In the genomic region with DNA sequence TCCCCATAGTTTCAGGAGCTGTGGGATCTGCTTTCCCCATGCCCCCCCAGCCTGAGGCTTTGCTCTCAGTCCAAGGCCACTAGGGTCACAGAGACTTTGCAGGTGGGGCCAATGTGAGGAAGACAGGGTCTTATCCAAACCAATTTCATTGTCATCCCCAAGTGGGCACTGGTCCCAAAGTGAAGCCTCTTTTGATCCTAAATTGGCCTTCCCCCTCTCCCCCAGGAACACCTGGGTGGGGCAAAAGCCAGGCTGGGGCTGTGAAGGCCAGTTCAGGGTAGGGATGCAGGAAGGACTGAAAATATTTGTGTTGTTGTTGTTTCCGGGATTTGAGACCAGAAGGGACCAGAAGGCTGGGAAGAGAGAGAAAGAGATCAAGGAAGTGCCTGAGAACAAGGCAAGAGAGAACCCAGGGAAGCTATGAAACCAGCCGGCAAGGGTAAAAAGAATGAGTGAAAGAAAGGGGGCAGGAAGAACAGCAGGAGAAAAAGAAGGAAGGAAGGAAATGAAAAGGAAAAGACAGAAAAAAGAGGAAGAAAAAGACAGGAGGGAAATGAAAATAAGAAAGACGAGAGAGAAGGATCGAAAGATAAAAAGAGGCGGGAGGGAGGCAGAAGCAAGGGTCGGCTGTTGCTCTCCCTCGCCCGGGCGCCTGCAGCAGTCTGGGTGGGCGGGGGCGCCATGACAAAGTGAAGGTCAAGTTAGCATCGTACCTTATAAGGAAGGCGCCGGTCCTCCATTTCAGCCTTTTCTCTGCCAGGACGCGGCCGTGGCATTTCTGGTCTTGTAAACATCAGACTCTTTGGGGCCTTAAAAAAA, we compare ENCODE assay signal across 13 cellular contexts. TPM values are rescaled to one million over a fixed set of nuclear protein-coding genes. Genes with fewer than 3 reads are reported as not detected.
DNase-seq lines count a peak whose midpoint lies in the region; ATAC-seq, FAIRE-seq and TF ChIP-seq lines count a peak whose summit lies in the region.
"Had no signal": no experiment of that assay in that cellular context is flagged by ENCODE, and none has a peak within 500 bp of the region (broad histone marks: within the 10 kb centered on the region; RNA-seq: fewer than 3 reads in every experiment).

No MANE protein-coding gene starts in this region.

- H3K4me3 ChIP-seq in BE2C (ENCODE audit: low read depth, low read length) (peak overlapping the region; percentile 77), H7 (ENCODE audit: insufficient read depth, low read depth, low read length) (peak overlapping the region; percentile 12; the same call in 1 of the 2 replicates), K562 (no peak overlapping the region), ovary (peak overlapping the region; percentile 21), esophagus squamous epithelium (peak overlapping the region in 1 of 4 donors; percentile 26), kidney (ENCODE audit: low read length in 2 of 2) (no peak overlapping the region)

- H3K9me3 ChIP-seq in BE2C = no peaks in the 10 kb centered on the region
- no peaks in the 10 kb centered on the region for H3K9me3 ChIP-seq in K562 (replicated peaks; ENCODE audit: control insufficient read depth, insufficient read depth, low read depth, low read length)
- no peaks in the 10 kb centered on the region for H3K9me3 ChIP-seq in ovary
- no peaks in the 10 kb centered on the region for H3K9me3 ChIP-seq in esophagus squamous epithelium
- no peaks in the 10 kb centered on the region for H3K9me3 ChIP-seq in kidney (ENCODE audit: control insufficient read depth in 1 of 2, low read length in 2 of 2)
- H3K9me3 ChIP-seq: left ventricle myocardium inferior had no signal

- no peak overlapping the region for H3K27ac ChIP-seq in K562 (ENCODE audit: extremely low read depth, low read depth, low read length)
- no peak overlapping the region for H3K27ac ChIP-seq in ovary
- H3K27ac ChIP-seq in esophagus squamous epithelium = no peak overlapping the region
- H3K27ac ChIP-seq in kidney (ENCODE audit: low read depth in 2 of 2, low read length in 2 of 2) = no peak overlapping the region
- H3K27ac ChIP-seq: left ventricle myocardium inferior had no signal

- H3K36me3 ChIP-seq in BE2C (no peaks in the 10 kb centered on the region), H7 (replicated peaks; ENCODE audit: control insufficient read depth, insufficient read depth, low read length) (no peaks in the 10 kb centered on the region), K562 (ENCODE audit: control insufficient read depth, insufficient read depth, low read length) (no peaks in the 10 kb centered on the region), ovary (no peaks in the 10 kb centered on the region), esophagus squamous epithelium (no peaks in the 10 kb centered on the region), kidney (ENCODE audit: control insufficient read depth in 1 of 2, insufficient read depth in 2 of 2, low read length in 2 of 2) (no peaks in the 10 kb centered on the region)
- H3K36me3 ChIP-seq: left ventricle myocardium inferior had no signal

- H3K9me1 ChIP-seq in K562 (ENCODE audit: control insufficient read depth, insufficient read depth, low read length) = no peaks in the 10 kb centered on the region

- H4K20me1 ChIP-seq in K562 (replicated peaks; ENCODE audit: control insufficient read depth, insufficient read depth, low read length) = no peaks in the 10 kb centered on the region; the same call in 1 of the 2 replicates

- peak; percentile 68 for DNase-seq in BE2C
- peak; percentile 85 for DNase-seq in H7
- DNase-seq in K562 (ENCODE audit: extremely low read depth in 1 of 4, low spot score in 3 of 4) = no peak
- peak in 1 of 5 donors; percentile 19 for DNase-seq in ovary
- DNase-seq in esophagus squamous epithelium (lab: John Stamatoyannopoulos, UW) = no peak
- DNase-seq in NCI-H748 treated with DMSO at 0.1 percent for 48 hours (lab: John Stamatoyannopoulos, UW) = no peak
- DNase-seq in kidney = no peak
- DNase-seq: left ventricle myocardium inferior, NCI-H226, SW 1271 had no signal

- POLR2A ChIA-PET in K562 (lab: Yijun Ruan, JAX) = interaction anchor here (0.6 to 1.6 kb wide), 5 partner anchors 11 to 1068 kb away, joined by 3 read pairs; no protein-coding TSS in a partner anchor

- no TSS peak for BruUV-seq in K562 (replicated peaks; lab: Mats Ljungman, UMichigan)

- no peaks in the 10 kb centered on the region for H3K79me2 ChIP-seq in K562 (ENCODE audit: control insufficient read depth, insufficient read depth, low read length)

- no peak overlapping the region for H2AFZ ChIP-seq in K562 (ENCODE audit: low read depth, low read length)

- TF ChIP-seq CTCF in BE2C (IDR thresholded peaks at IDR 0.05; ENCODE audit: low read depth, low read length) (no peak), K562 (IDR thresholded peaks at IDR 0.05 in 2 of 3, conservative IDR thresholded peaks at IDR 0.05 in 1 of 3; ENCODE audit: insufficient read depth in 2 of 3, low read depth in 1 of 3, low read length in 3 of 3) (no peak), ovary (IDR thresholded peaks at IDR 0.05) (no peak), esophagus squamous epithelium (IDR thresholded peaks at IDR 0.05) (no peak), kidney (IDR thresholded peaks at IDR 0.05; ENCODE audit: borderline replicate concordance, extremely low read depth, insufficient read depth) (no peak)

- H3K4me2 ChIP-seq in K562 (ENCODE audit: insufficient read depth, low read length) = no peak overlapping the region

- FAIRE-seq in K562 (lab: Jason Lieb, UNC) (no peak), kidney (lab: Jason Lieb, UNC) (no peak)

- intact Hi-C loops in K562 (cut with micrococcal nuclease) (no loop called here), ovary (cut with DNase I) (no loop called here), esophagus squamous epithelium (cut with DNase I) (no loop called here), kidney (cut with DNase I) (no loop called here)

- ATAC-seq in K562 = 0 out of 3 replicates have a peak, but pooled peaks have one; percentile 29
- ATAC-seq in GM19324 (IDR thresholded peaks at IDR 0.05; ENCODE audit: low FRiP score, unreplicated experiment) = no peak

- H3K4me1 ChIP-seq in BE2C = peaks cover 33% of the 10 kb centered on the region
- H3K4me1 ChIP-seq in K562 (replicated peaks in 1 of 2; ENCODE audit: control insufficient read depth in 2 of 2, insufficient read depth in 2 of 2, low read length in 2 of 2) = peaks cover 0 to 23% of the 10 kb centered on the region in 2 experiments; a peak in 4 of 5 replicates
- H3K4me1 ChIP-seq in ovary (ENCODE audit: insufficient read depth) = peaks cover 2% of the 10 kb centered on the region
- peaks cover 0 to 42% (median 15%) of the 10 kb centered on the region in 3 donors for H3K4me1 ChIP-seq in esophagus squamous epithelium
- no peaks in the 10 kb centered on the region for H3K4me1 ChIP-seq in kidney (ENCODE audit: control insufficient read depth in 1 of 2, insufficient read depth in 1 of 2, low read depth in 1 of 2, low read length in 2 of 2)

- no peak for TF ChIP-seq POLR2A in K562 (conservative IDR thresholded peaks at IDR 0.05)
- no peak for TF ChIP-seq POLR2A in ovary (IDR thresholded peaks at IDR 0.05)
- TF ChIP-seq POLR2A in esophagus squamous epithelium (IDR thresholded peaks at IDR 0.05) = no peak

- in situ Hi-C loops in K562 (cut with MboI) = no loop called here

- H3K27me3 ChIP-seq in BE2C (peaks cover 47% of the 10 kb centered on the region), H7 (ENCODE audit: control insufficient read depth, insufficient read depth, low read length) (peaks cover 100% of the 10 kb centered on the region), K562 (ENCODE audit: control insufficient read depth in 2 of 2, insufficient read depth in 2 of 2, low read length in 2 of 2) (peaks cover 78 to 82% of the 10 kb centered on the region in 2 experiments), ovary (peaks cover 12% of the 10 kb centered on the region), esophagus squamous epithelium (peaks cover 39 to 100% (median 88%) of the 10 kb centered on the region in 4 donors)

- CTCF ChIA-PET in K562 (lab: Yijun Ruan, JAX; ENCODE audit: low intra/inter-chr PET ratio) = no interaction called here

- no peak for TF ChIP-seq EP300 in K562 (IDR thresholded peaks at IDR 0.05; ENCODE audit: low read length)
- TF ChIP-seq EP300 in ovary (IDR thresholded peaks at IDR 0.05) = no peak

- no peak for TF ChIP-seq RAD21 in K562 (CRISPR knock-in tag; conservative IDR thresholded peaks at IDR 0.05 in 1 of 2, IDR thresholded peaks at IDR 0.05 in 1 of 2)

- H3K9ac ChIP-seq in K562 (ENCODE audit: insufficient read depth in 1 of 2, low read depth in 2 of 2, low read length in 2 of 2) (no peak overlapping the region), kidney (ENCODE audit: low read length in 2 of 2) (no peak overlapping the region)

- 7% methylated on average over 16 of the region's 17 CpGs for WGBS in K562 (ENCODE audit: insufficient coverage, low coverage, missing lambda C conversion rate)
- WGBS in ovary, 3 donors = 3 to 6% (median 4%) methylated on average over 17 of the region's 17 CpGs
- 6% methylated on average over 17 of the region's 17 CpGs for WGBS in esophagus squamous epithelium, 2 donors

RNA-seq across cellular contexts. Expression of gene HOXC11, which starts 7.5 kb away (rescaled TPM):
- 0.85 TPM for polyA plus RNA-seq in BE2C (2012; ENCODE audit: insufficient read depth, insufficient read length, low read depth)
- not detected in 2 replicates for total RNA-seq in H7 (2014; rRNA removed; shearing (Covaris generic))
- total RNA-seq in K562 (2011; cell fraction: chromatin; rRNA removed; ENCODE audit: low replicate concordance) = not detected in 2 replicates
- total RNA-seq in K562 (2011; cell fraction: nucleolus; rRNA removed) = not detected in 2 replicates
- total RNA-seq in K562 (2011; cell fraction: nucleoplasm; rRNA removed) = not detected in 2 replicates
- total RNA-seq in K562 (2014; rRNA removed) (not detected in 2 replicates), K562 (2014; rRNA removed; fragmentation: Illumina TruSeq; extraction: Trizol) (not detected in 2 replicates), K562 (2015; rRNA removed; fragmentation: Illumina TruSeq; extraction: Trizol) (not detected in 2 replicates), K562 (2021) (not detected in 2 replicates), ovary (1 to 10 TPM in 1 of 7 donors, not detected in 6; 1.1 TPM), esophagus squamous epithelium (not detected), kidney (1.4 TPM)
- polyA plus RNA-seq in K562 (2011; rRNA removed) (0.04 TPM in 1 of 2 replicates, not detected in the other), K562 (2014; fragmentation: Illumina TruSeq; extraction: Trizol) (not detected in 2 replicates), K562 (2014; fragmentation: Nextera tagmentation; extraction: Ambion mirVana) (not detected), K562 (2014; rRNA removed) (not detected in 2 replicates), ovary (under 1 TPM in 1 of 2 donors, not detected in 1; 0.12 TPM), kidney (ENCODE audit: insufficient read depth, low read depth, low replicate concordance) (0.75 TPM)
- 0.13 TPM in 1 of 2 replicates, not detected in the other for polyA plus RNA-seq in K562 (2011; cell fraction: cytosol; rRNA removed)
- 0.17 and 0.25 TPM in 2 replicates for polyA plus RNA-seq in K562 (2011; cell fraction: nucleus; rRNA removed)
- polyA plus RNA-seq in K562 (2012) = 0.03 and 0.07 TPM in 2 replicates
- not detected in 2 replicates for polyA minus RNA-seq in K562 (2011; rRNA and poly(A)+ RNA removed)
- polyA minus RNA-seq in K562 (2011; cell fraction: cytosol; rRNA and poly(A)+ RNA removed) = not detected in 2 replicates
- 0.11 TPM in 1 of 2 replicates, not detected in the other for polyA minus RNA-seq in K562 (2011; cell fraction: nucleus; rRNA and poly(A)+ RNA removed)
- total RNA-seq: cerebellum, left ventricle myocardium inferior had no signal

RNA-seq across cellular contexts. Expression of gene HOTAIR, which starts 9.3 kb away (rescaled TPM):
- 2.2 TPM for polyA plus RNA-seq in BE2C (2012; ENCODE audit: insufficient read depth, insufficient read length, low read depth)
- not detected in 2 replicates for total RNA-seq in H7 (2014; rRNA removed; shearing (Covaris generic))
- total RNA-seq in K562 (2011; cell fraction: chromatin; rRNA removed; ENCODE audit: low replicate concordance) = not detected in 2 replicates
- not detected in 2 replicates for total RNA-seq in K562 (2011; cell fraction: nucleolus; rRNA removed)
- not detected in 2 replicates for total RNA-seq in K562 (2011; cell fraction: nucleoplasm; rRNA removed)
- not detected in 2 replicates for total RNA-seq in K562 (2014; rRNA removed)
- not detected in 2 replicates for total RNA-seq in K562 (2014; rRNA removed; fragmentation: Illumina TruSeq; extraction: Trizol)
- total RNA-seq in K562 (2015; rRNA removed; fragmentation: Illumina TruSeq; extraction: Trizol) = not detected in 2 replicates
- total RNA-seq in K562 (2021) = not detected in 2 replicates
- polyA plus RNA-seq in K562 (2011; rRNA removed) = 0.03 and 0.04 TPM in 2 replicates
- polyA plus RNA-seq in K562 (2011; cell fraction: cytosol; rRNA removed) = 0.03 TPM in 1 of 2 replicates, not detected in the other
- 0.13 TPM in 2 replicates for polyA plus RNA-seq in K562 (2011; cell fraction: nucleus; rRNA removed)
- not detected in 2 replicates for polyA plus RNA-seq in K562 (2012)
- polyA plus RNA-seq in K562 (2014; fragmentation: Illumina TruSeq; extraction: Trizol) = not detected in 2 replicates
- polyA plus RNA-seq in K562 (2014; fragmentation: Nextera tagmentation; extraction: Ambion mirVana) = not detected
- 0.15 TPM in 1 of 2 replicates, not detected in the other for polyA plus RNA-seq in K562 (2014; rRNA removed)
- polyA minus RNA-seq in K562 (2011; rRNA and poly(A)+ RNA removed) = not detected in 2 replicates
- polyA minus RNA-seq in K562 (2011; cell fraction: cytosol; rRNA and poly(A)+ RNA removed) = not detected in 2 replicates
- not detected in 2 replicates for polyA minus RNA-seq in K562 (2011; cell fraction: nucleus; rRNA and poly(A)+ RNA removed)
- under 1 TPM in 2 of 7 donors, not detected in 5; 0.24 to 0.32 TPM for total RNA-seq in ovary
- 1 to 10 TPM in 1 of 2 donors, under 1 TPM in 1; 0.02 to 1.2 TPM for polyA plus RNA-seq in ovary
- total RNA-seq in esophagus squamous epithelium = not detected
- 0.76 TPM for total RNA-seq in kidney
- 0.52 TPM for polyA plus RNA-seq in kidney (ENCODE audit: insufficient read depth, low read depth, low replicate concordance)
- total RNA-seq: cerebellum, left ventricle myocardium inferior had no signal

RNA-seq across cellular contexts. Expression of gene HOXC12, which starts 10.8 kb away (rescaled TPM):
- not detected for polyA plus RNA-seq in BE2C (2012; ENCODE audit: insufficient read depth, insufficient read length, low read depth)
- total RNA-seq in H7 (2014; rRNA removed; shearing (Covaris generic)) = not detected in 2 replicates
- 0.16 TPM in 1 of 2 replicates, not detected in the other for total RNA-seq in K562 (2011; cell fraction: chromatin; rRNA removed; ENCODE audit: low replicate concordance)
- 0.17 and 0.26 TPM in 2 replicates for total RNA-seq in K562 (2011; cell fraction: nucleolus; rRNA removed)
- total RNA-seq in K562 (2011; cell fraction: nucleoplasm; rRNA removed) = 0.22 and 0.23 TPM in 2 replicates
- 0.14 and 0.24 TPM in 2 replicates for total RNA-seq in K562 (2014; rRNA removed)
- 0.07 and 0.13 TPM in 2 replicates for total RNA-seq in K562 (2014; rRNA removed; fragmentation: Illumina TruSeq; extraction: Trizol)
- 0.11 TPM in 2 replicates for total RNA-seq in K562 (2015; rRNA removed; fragmentation: Illumina TruSeq; extraction: Trizol)
- total RNA-seq in K562 (2021) = 0.11 and 0.27 TPM in 2 replicates
- 0.04 and 0.07 TPM in 2 replicates for polyA plus RNA-seq in K562 (2011; rRNA removed)
- polyA plus RNA-seq in K562 (2011; cell fraction: cytosol; rRNA removed) = 0.12 and 0.15 TPM in 2 replicates
- polyA plus RNA-seq in K562 (2011; cell fraction: nucleus; rRNA removed) = 0.33 and 0.35 TPM in 2 replicates
- polyA plus RNA-seq in K562 (2012) = 0.12 and 0.83 TPM in 2 replicates
- polyA plus RNA-seq in K562 (2014; fragmentation: Illumina TruSeq; extraction: Trizol) = 0.28 and 0.36 TPM in 2 replicates
- polyA plus RNA-seq in K562 (2014; fragmentation: Nextera tagmentation; extraction: Ambion mirVana) = under 1 TPM in 1 of 2 experiments, not detected in 1; 0.08 TPM
- 0.05 and 0.19 TPM in 2 replicates for polyA plus RNA-seq in K562 (2014; rRNA removed)
- polyA minus RNA-seq in K562 (2011; rRNA and poly(A)+ RNA removed) = 0.07 TPM in 1 of 2 replicates, not detected in the other
- not detected in 2 replicates for polyA minus RNA-seq in K562 (2011; cell fraction: cytosol; rRNA and poly(A)+ RNA removed)
- 0.22 TPM in 1 of 2 replicates, not detected in the other for polyA minus RNA-seq in K562 (2011; cell fraction: nucleus; rRNA and poly(A)+ RNA removed)
- total RNA-seq in ovary = not detected
- polyA plus RNA-seq in ovary = not detected
- not detected for total RNA-seq in esophagus squamous epithelium
- not detected for total RNA-seq in kidney
- not detected for polyA plus RNA-seq in kidney (ENCODE audit: insufficient read depth, low read depth, low replicate concordance)
- total RNA-seq: cerebellum, left ventricle myocardium inferior, renal cortical epithelial cell had no signal

RNA-seq across cellular contexts. Expression of gene HOXC10, which starts 19.5 kb away (rescaled TPM):
- polyA plus RNA-seq in BE2C (2012; ENCODE audit: insufficient read depth, insufficient read length, low read depth) = 49.3 TPM
- total RNA-seq in H7 (2014; rRNA removed; shearing (Covaris generic)) = not detected in 2 replicates
- total RNA-seq in K562 (2011; cell fraction: chromatin; rRNA removed; ENCODE audit: low replicate concordance) = 0.25 TPM in 1 of 2 replicates, not detected in the other
- 0.53 TPM in 1 of 2 replicates, not detected in the other for total RNA-seq in K562 (2011; cell fraction: nucleolus; rRNA removed)
- 0.46 TPM in 1 of 2 replicates, not detected in the other for total RNA-seq in K562 (2011; cell fraction: nucleoplasm; rRNA removed)
- 0.08 and 0.14 TPM in 2 replicates for total RNA-seq in K562 (2014; rRNA removed)
- not detected in 2 replicates for total RNA-seq in K562 (2014; rRNA removed; fragmentation: Illumina TruSeq; extraction: Trizol)
- total RNA-seq in K562 (2015; rRNA removed; fragmentation: Illumina TruSeq; extraction: Trizol) = 0.23 TPM in 1 of 2 replicates, not detected in the other
- total RNA-seq in K562 (2021) = 0.35 and 0.69 TPM in 2 replicates
- 0.08 and 0.13 TPM in 2 replicates for polyA plus RNA-seq in K562 (2011; rRNA removed)
- 0.15 and 0.33 TPM in 2 replicates for polyA plus RNA-seq in K562 (2011; cell fraction: cytosol; rRNA removed)
- 0.21 TPM in 1 of 2 replicates, not detected in the other for polyA plus RNA-seq in K562 (2011; cell fraction: nucleus; rRNA removed)
- 0.64 and 0.75 TPM in 2 replicates for polyA plus RNA-seq in K562 (2012)
- polyA plus RNA-seq in K562 (2014; fragmentation: Illumina TruSeq; extraction: Trizol) = 0.37 and 0.77 TPM in 2 replicates
- polyA plus RNA-seq in K562 (2014; fragmentation: Nextera tagmentation; extraction: Ambion mirVana) = under 1 TPM; 0.25 to 0.42 TPM
- 0.63 and 0.73 TPM in 2 replicates for polyA plus RNA-seq in K562 (2014; rRNA removed)
- polyA minus RNA-seq in K562 (2011; rRNA and poly(A)+ RNA removed) = 0.24 TPM in 1 of 2 replicates, not detected in the other
- 0.64 and 1.6 TPM in 2 replicates for polyA minus RNA-seq in K562 (2011; cell fraction: cytosol; rRNA and poly(A)+ RNA removed)
- 0.67 TPM in 2 replicates for polyA minus RNA-seq in K562 (2011; cell fraction: nucleus; rRNA and poly(A)+ RNA removed)
- 1 to 10 TPM in 2 of 7 donors, under 1 TPM in 3, not detected in 2; 0.15 to 5.0 (median 0.23) TPM for total RNA-seq in ovary
- 10 to 100 TPM in 1 of 2 donors, 1 to 10 TPM in 1; 2.0 to 15.4 TPM for polyA plus RNA-seq in ovary
- 1 to 10 TPM in 1 of 4 donors, under 1 TPM in 1, not detected in 2; 0.31 to 1.3 TPM for total RNA-seq in esophagus squamous epithelium
- 50.7 TPM for total RNA-seq in kidney
- polyA plus RNA-seq in kidney (ENCODE audit: insufficient read depth, low read depth, low replicate concordance) = 49.7 TPM
- total RNA-seq: cerebellum, left ventricle myocardium inferior had no signal

RNA-seq across cellular contexts. Expression of gene HOXC13, which starts 26.8 kb away (rescaled TPM):
- 0.60 TPM for polyA plus RNA-seq in BE2C (2012; ENCODE audit: insufficient read depth, insufficient read length, low read depth)
- total RNA-seq in H7 (2014; rRNA removed; shearing (Covaris generic)) = not detected in 2 replicates
- total RNA-seq in K562 (2011; cell fraction: chromatin; rRNA removed; ENCODE audit: low replicate concordance) = not detected in 2 replicates
- not detected in 2 replicates for total RNA-seq in K562 (2011; cell fraction: nucleolus; rRNA removed)
- total RNA-seq in K562 (2011; cell fraction: nucleoplasm; rRNA removed) = not detected in 2 replicates
- total RNA-seq in K562 (2014; rRNA removed) = 0.41 TPM in 1 of 2 replicates, not detected in the other
- total RNA-seq in K562 (2014; rRNA removed; fragmentation: Illumina TruSeq; extraction: Trizol) = 0.04 and 0.10 TPM in 2 replicates
- total RNA-seq in K562 (2015; rRNA removed; fragmentation: Illumina TruSeq; extraction: Trizol) = 0.11 and 0.18 TPM in 2 replicates
- total RNA-seq in K562 (2021) = 0.11 and 0.29 TPM in 2 replicates
- polyA plus RNA-seq in K562 (2011; rRNA removed) = 0.12 and 0.20 TPM in 2 replicates
- polyA plus RNA-seq in K562 (2011; cell fraction: cytosol; rRNA removed) = 0.19 and 0.22 TPM in 2 replicates
- 0.11 and 0.17 TPM in 2 replicates for polyA plus RNA-seq in K562 (2011; cell fraction: nucleus; rRNA removed)
- polyA plus RNA-seq in K562 (2012) = 0.18 and 0.36 TPM in 2 replicates
- 0.15 and 0.22 TPM in 2 replicates for polyA plus RNA-seq in K562 (2014; fragmentation: Illumina TruSeq; extraction: Trizol)
- under 1 TPM in 1 of 2 experiments, not detected in 1; 0.03 TPM for polyA plus RNA-seq in K562 (2014; fragmentation: Nextera tagmentation; extraction: Ambion mirVana)
- polyA plus RNA-seq in K562 (2014; rRNA removed) = 0.17 and 0.28 TPM in 2 replicates
- polyA minus RNA-seq in K562 (2011; rRNA and poly(A)+ RNA removed) = 0.15 TPM in 1 of 2 replicates, not detected in the other
- polyA minus RNA-seq in K562 (2011; cell fraction: cytosol; rRNA and poly(A)+ RNA removed) = not detected in 2 replicates
- 0.13 TPM in 1 of 2 replicates, not detected in the other for polyA minus RNA-seq in K562 (2011; cell fraction: nucleus; rRNA and poly(A)+ RNA removed)
- total RNA-seq in ovary = not detected
- not detected for polyA plus RNA-seq in ovary
- under 1 TPM in 1 of 4 donors, not detected in 3; 0.83 TPM for total RNA-seq in esophagus squamous epithelium
- total RNA-seq in kidney = not detected
- not detected for polyA plus RNA-seq in kidney (ENCODE audit: insufficient read depth, low read depth, low replicate concordance)
- total RNA-seq: cerebellum, left ventricle myocardium inferior had no signal

Comparison
In these comparisons a context has a peak if more than half of its experiments do, and no peak if none do; other contexts are left out.
1. DNase-seq: peak in BE2C (single experiment) and H7 (single experiment); none in K562 (0 of 4), esophagus squamous epithelium (single experiment), NCI-H748 treated with DMSO at 0.1 percent for 48 hours (single experiment) and kidney (single experiment).
2. H3K4me3 ChIP-seq: peak in BE2C (single experiment), H7 (single experiment) and ovary (single experiment); none in K562 (single experiment) and kidney (0 of 2).